1 cellular context compared by ENCODE assay signal in genomic region chrX:9786839-9787635, GRCh38.
TF ChIP-seq lines count a peak whose summit lies in the region.

No MANE protein-coding gene starts in this region.

TF ChIP-seq in WTC11, 78 proteins besides CTCF, POLR2A, EP300 and RAD21 (continued from another document):
- TF ChIP-seq OVOL2 (CRISPR knock-in tag; IDR thresholded peaks at IDR 0.05; ENCODE audit: borderline replicate concordance): no peak
- TF ChIP-seq NR1H2 (CRISPR knock-in tag; IDR thresholded peaks at IDR 0.05): no peak
- TF ChIP-seq JAZF1 (CRISPR knock-in tag; IDR thresholded peaks at IDR 0.05): no peak
- no peak for TF ChIP-seq SMAD4 (CRISPR knock-in tag; IDR thresholded peaks at IDR 0.05)
- TF ChIP-seq ZNF263 (CRISPR knock-in tag; IDR thresholded peaks at IDR 0.05; ENCODE audit: low read depth): no peak
TF ChIP-seq in WTC11: peak in this region for 0.
